7 cellular contexts compared by ENCODE assay signal in the genomic region with DNA sequence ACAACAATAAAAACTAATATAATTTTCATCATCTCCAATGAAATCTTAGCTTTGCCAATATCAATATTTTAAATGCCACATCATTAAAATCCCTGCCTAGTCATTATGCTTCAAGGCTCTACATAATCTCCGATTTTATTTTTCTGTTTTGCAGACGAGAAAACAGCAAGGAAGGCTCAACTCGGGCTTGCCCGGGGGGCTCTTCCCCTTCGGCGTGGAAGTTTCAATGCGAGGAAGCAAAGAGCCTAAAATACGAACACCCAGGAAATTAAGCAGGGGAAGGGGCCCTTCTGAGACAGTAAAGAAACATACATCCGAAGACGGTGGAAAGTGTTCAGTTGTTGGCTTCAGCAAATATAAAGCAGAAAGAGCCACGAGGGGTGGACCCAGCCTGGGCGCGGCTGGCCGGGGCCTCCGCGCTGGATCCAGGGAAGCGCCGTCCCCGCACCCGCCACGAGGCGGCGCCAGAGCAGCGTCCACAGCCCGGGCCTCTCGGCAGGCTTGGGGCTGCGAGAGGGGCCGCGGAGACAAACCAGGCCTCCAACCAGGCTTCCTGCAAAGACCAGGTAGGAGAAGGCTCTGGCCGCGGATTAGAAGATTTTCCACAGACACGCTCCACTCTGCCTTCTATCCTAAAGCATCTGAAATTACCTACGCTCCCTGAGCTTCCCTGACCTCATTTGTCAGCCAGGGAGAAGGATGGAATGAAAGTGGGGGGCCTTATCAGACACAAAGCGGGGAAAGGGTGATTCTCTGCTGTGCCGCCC.
DNase-seq lines count a peak whose midpoint lies in the region; ATAC-seq and TF ChIP-seq lines count a peak whose summit lies in the region.

No MANE protein-coding gene starts in this region.

- H3K9me3 ChIP-seq in SJCRH30 (replicated peaks), result no peaks in the 10 kb centered on the region

- H3K4me3 ChIP-seq in SJCRH30, result peak overlapping the region; percentile 25; the same call in 1 of the 2 replicates

- H3K4me3 Mint-ChIP-seq in activated naive CD8-positive, alpha-beta T cell treated with anti-CD3 and anti-CD28 coated beads, Interleukin-2, amount 10 ng/mL, durations not matched to agents 7 days and 5 days, result no peak overlapping the region

- no peak overlapping the region for H3K27ac ChIP-seq in SJCRH30

- TF ChIP-seq CTCF in GM12874 (IDR thresholded peaks at IDR 0.05; ENCODE audit: insufficient read depth, low read depth, low read length), result peak; percentile 100

- no peaks in the 10 kb centered on the region for H3K36me3 ChIP-seq in SJCRH30

- H3K4me1 Mint-ChIP-seq in activated naive CD8-positive, alpha-beta T cell treated with anti-CD3 and anti-CD28 coated beads, Interleukin-2, amount 10 ng/mL, durations not matched to agents 7 days and 5 days, result peaks cover 2% of the 10 kb centered on the region

- intact Hi-C loops in left cardiac atrium (cut with DNase I), result loop anchor here in 1 of 2 donors (2.0 to 5.0 kb wide), 3 partner anchors 413 to 1303 kb away; no protein-coding TSS in a partner anchor

- ATAC-seq in HG03571 (IDR thresholded peaks at IDR 0.05; ENCODE audit: unreplicated experiment) (peak; percentile 58), left cardiac atrium (peak; percentile 94 to 95), HG02610 (IDR thresholded peaks at IDR 0.05; ENCODE audit: unreplicated experiment) (no peak)
- peak; percentile 90 for ATAC-seq in activated naive CD8-positive, alpha-beta T cell treated with anti-CD3 and anti-CD28 coated beads, Interleukin-2, amount 10 ng/mL, durations not matched to agents 7 days and 5 days (ENCODE audit: low read depth)

- H3K27me3 Mint-ChIP-seq in activated naive CD8-positive, alpha-beta T cell treated with anti-CD3 and anti-CD28 coated beads, Interleukin-2, amount 10 ng/mL, durations not matched to agents 7 days and 5 days, result peaks cover 14% of the 10 kb centered on the region

- DNase-seq in SJCRH30, result peak; percentile 49 to 78
- peak; percentile 80 for DNase-seq in activated naive CD8-positive, alpha-beta T cell treated with anti-CD3 and anti-CD28 coated beads, Interleukin-2, amount 10 ng/mL, durations not matched to agents 7 days and 5 days
- peak; percentile 56 for DNase-seq in left cardiac atrium
- DNase-seq in retina, result peak; percentile 93

- H3K4me1 ChIP-seq in SJCRH30, result no peaks in the 10 kb centered on the region

- H3K9me3 Mint-ChIP-seq in activated naive CD8-positive, alpha-beta T cell treated with anti-CD3 and anti-CD28 coated beads, Interleukin-2, amount 10 ng/mL, durations not matched to agents 7 days and 5 days, result no peaks in the 10 kb centered on the region

- H3K27ac Mint-ChIP-seq in activated naive CD8-positive, alpha-beta T cell treated with anti-CD3 and anti-CD28 coated beads, Interleukin-2, amount 10 ng/mL, durations not matched to agents 7 days and 5 days, result no peak overlapping the region

- H3K36me3 Mint-ChIP-seq in activated naive CD8-positive, alpha-beta T cell treated with anti-CD3 and anti-CD28 coated beads, Interleukin-2, amount 10 ng/mL, durations not matched to agents 7 days and 5 days, result no peaks in the 10 kb centered on the region

- POLR2A ChIA-PET in activated naive CD8-positive, alpha-beta T cell treated with anti-CD3 and anti-CD28 coated beads, Interleukin-2, amount 10 ng/mL, durations not matched to agents 7 days and 5 days (lab: Charles Lee), result interaction anchor here (0.6 kb wide), 1 partner anchor 19 kb away, joined by 3 read pairs; no protein-coding TSS in a partner anchor

- H3K27me3 ChIP-seq in SJCRH30, result no peaks in the 10 kb centered on the region
